ENCODE assay signal across 1 cellular context in the genomic region with DNA sequence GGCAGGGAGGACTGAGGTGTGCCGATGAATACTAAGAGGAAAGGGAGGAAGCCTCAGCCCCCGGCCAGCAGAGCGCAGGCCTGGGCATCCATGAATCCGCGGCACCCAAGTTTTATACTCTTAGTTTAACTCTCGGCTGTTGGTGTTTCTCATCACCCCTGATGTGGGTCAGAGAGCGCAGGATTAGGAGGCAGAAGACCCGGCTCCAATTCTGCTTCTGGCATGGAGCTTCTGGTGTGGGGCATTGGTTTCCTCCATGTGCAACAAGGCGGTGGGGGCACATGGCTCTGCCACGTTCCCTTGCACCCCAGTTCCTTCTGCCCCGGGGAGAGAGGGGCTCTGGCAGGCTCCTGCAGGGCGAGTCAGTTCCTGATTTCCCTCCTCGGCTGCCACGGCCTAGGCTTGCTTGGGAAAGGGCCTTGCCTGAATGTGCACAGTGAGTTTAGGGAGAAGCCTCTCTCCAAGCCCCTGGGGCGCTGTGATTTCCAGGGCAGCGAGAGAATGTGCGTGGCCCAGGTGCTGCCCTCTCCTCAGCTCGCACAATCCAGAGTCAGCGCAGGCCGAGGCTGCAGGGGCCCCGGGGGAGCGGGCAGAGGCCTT.
TF ChIP-seq lines count a peak whose summit lies in the region.

No MANE protein-coding gene starts in this region.

TF ChIP-seq in GM23338, 12 proteins besides CTCF, POLR2A, EP300 and RAD21 (continued from another document):
- TF ChIP-seq CREB1 (CRISPR knock-in tag; IDR thresholded peaks at IDR 0.05; ENCODE audit: low read depth) (no peak), EZH2 (IDR thresholded peaks at IDR 0.05; ENCODE audit: low read depth, unreplicated experiment) (no peak), JUNB (IDR thresholded peaks at IDR 0.05; ENCODE audit: unreplicated experiment) (no peak)
